ENCODE assay signal across 21 cellular contexts in genomic region chr22:41245917-41246499, GRCh38. TPM values are rescaled to one million over a fixed set of nuclear protein-coding genes. Genes with fewer than 3 reads are reported as not detected.
DNase-seq lines count a peak whose midpoint lies in the region; ATAC-seq and TF ChIP-seq lines count a peak whose summit lies in the region.
"Had no signal": no experiment of that assay in that cellular context is flagged by ENCODE, and none has a peak within 500 bp of the region (broad histone marks: within the 10 kb centered on the region; RNA-seq: fewer than 3 reads in every experiment).

No MANE protein-coding gene starts in this region.

- CTCF ChIA-PET in Caco-2 (lab: Charles Lee): interaction anchor here (1.0 kb wide), 1 partner anchor 8 kb away, joined by 6 read pairs; no protein-coding TSS in a partner anchor
- CTCF ChIA-PET in WTC11 (lab: Charles Lee): interaction anchor here (0.5 to 2.1 kb wide), 16 partner anchors 9 to 338 kb away, joined by 3 to 25 read pairs (median 3); partner anchors contain the start of genes ACO2 and PHF5A

- H3K4me1 Mint-ChIP-seq in Caco-2 (ENCODE audit: low read depth, unreplicated experiment) (no peaks in the 10 kb centered on the region), HFFc6 (ENCODE audit: low read depth) (peaks cover 12% of the 10 kb centered on the region), WTC11 (no peaks in the 10 kb centered on the region)
- H3K4me1 Mint-ChIP-seq: activated CD4-positive, alpha-beta memory T cell treated with anti-CD3 and anti-CD28 coated beads, Interleukin-2, amount 10 ng/mL, durations not matched to agents 7 days and 5 days; activated naive CD8-positive, alpha-beta T cell treated with anti-CD3 and anti-CD28 coated beads, Interleukin-2, amount 10 ng/mL, durations not matched to agents 7 days and 5 days had no signal

- ATAC-seq in WTC11: peak; percentile 84
- ATAC-seq in left ventricle myocardium superior: no peak

- no peaks in the 10 kb centered on the region for H3K9me3 Mint-ChIP-seq in Caco-2 (ENCODE audit: unreplicated experiment)
- H3K9me3 Mint-ChIP-seq in HFFc6: no peaks in the 10 kb centered on the region
- H3K9me3 Mint-ChIP-seq in WTC11: peaks cover 3% of the 10 kb centered on the region; the same call in 1 of the 2 replicates
- H3K9me3 Mint-ChIP-seq: activated CD4-positive, alpha-beta memory T cell treated with anti-CD3 and anti-CD28 coated beads, Interleukin-2, amount 10 ng/mL, durations not matched to agents 7 days and 5 days; activated naive CD8-positive, alpha-beta T cell treated with anti-CD3 and anti-CD28 coated beads, Interleukin-2, amount 10 ng/mL, durations not matched to agents 7 days and 5 days had no signal

- TSS peak; percentile 52 for BruUV-seq in Caco-2 (replicated peaks; lab: Mats Ljungman, UMichigan)

- TF ChIP-seq CTCF in Caco-2 (IDR thresholded peaks at IDR 0.05; ENCODE audit: insufficient read depth in 1 of 2, low read depth in 1 of 2, low read length in 1 of 2, severe bottlenecking in 1 of 2, unreplicated experiment in 1 of 2) (peak in 1 of 2 experiments; percentile 18), HFFc6 (IDR thresholded peaks at IDR 0.05) (peak; percentile 48; the same call in 1 of the 2 replicates), WTC11 (IDR thresholded peaks at IDR 0.05) (peak; percentile 35; the same call in 1 of the 2 replicates), prostate gland (IDR thresholded peaks at IDR 0.05) (no peak)

- intact Hi-C loops in Caco-2 (cut with micrococcal nuclease; ENCODE audit: unreplicated experiment) (no loop called here), left ventricle myocardium superior (cut with micrococcal nuclease) (no loop called here), prostate gland (cut with DNase I) (no loop called here)

- H3K36me3 ChIP-seq in Caco-2 (ENCODE audit: control insufficient read depth, insufficient read depth, low read length) (no peaks in the 10 kb centered on the region), prostate gland (peaks cover 9 to 15% of the 10 kb centered on the region in 2 donors)

- TF ChIP-seq POLR2A in prostate gland (IDR thresholded peaks at IDR 0.05): no peak

- H3K27me3 ChIP-seq in Caco-2 (replicated peaks; ENCODE audit: control insufficient read depth, insufficient read depth, low read length) (no peaks in the 10 kb centered on the region), prostate gland (replicated peaks; ENCODE audit: insufficient read depth) (no peaks in the 10 kb centered on the region)
- H3K27me3 ChIP-seq: testis had no signal

- H3K36me3 Mint-ChIP-seq in Caco-2 (ENCODE audit: insufficient read depth, unreplicated experiment): peaks cover 64% of the 10 kb centered on the region
- peaks cover 26% of the 10 kb centered on the region for H3K36me3 Mint-ChIP-seq in HFFc6 (ENCODE audit: low read depth)
- peaks cover 25% of the 10 kb centered on the region for H3K36me3 Mint-ChIP-seq in WTC11

- H3K4me3 ChIP-seq in Caco-2 (ENCODE audit: low read depth, low read length): no peak overlapping the region
- H3K4me3 ChIP-seq in prostate gland: no peak overlapping the region
- H3K4me3 ChIP-seq: testis had no signal

- H3K4me1 ChIP-seq in Caco-2 (no peaks in the 10 kb centered on the region), prostate gland (replicated peaks) (no peaks in the 10 kb centered on the region)
- H3K4me1 ChIP-seq: testis had no signal

- POLR2A ChIA-PET in Caco-2 (lab: Charles Lee): no interaction called here
- POLR2A ChIA-PET in WTC11 (lab: Charles Lee): interaction anchor here (0.5 to 0.9 kb wide), 2 partner anchors 14 to 20 kb away, joined by 3 read pairs; no protein-coding TSS in a partner anchor

- DNase-seq in Caco-2 (peak in 1 of 2 experiments; percentile 17), HFFc6 (no peak), WTC11 (ENCODE audit: low spot score) (peak; percentile 72), iPS-NIHi7 (ENCODE audit: extremely low spot score) (peak; percentile 82), left ventricle myocardium superior (no peak), NOMO-1 treated with dmso at 0.1 percent for 144 hours (lab: John Stamatoyannopoulos, UW; ENCODE audit: unreplicated experiment) (no peak), inferior parietal cortex (ENCODE audit: extremely low spot score) (no peak), prostate gland (ENCODE audit: low spot score) (no peak)
- DNase-seq: activated CD4-positive, alpha-beta memory T cell treated with anti-CD3 and anti-CD28 coated beads, Interleukin-2, amount 10 ng/mL, durations not matched to agents 7 days and 5 days; activated naive CD8-positive, alpha-beta T cell treated with anti-CD3 and anti-CD28 coated beads, Interleukin-2, amount 10 ng/mL, durations not matched to agents 7 days and 5 days; COR-L47; hippocampal formation; KG1; NCI-H1105 treated with DMSO at 0.1 percent for 48 hours; NCI-H2171; NCI-H748 treated with DMSO at 0.1 percent for 48 hours; small intestine; stimulated activated CD4-positive, alpha-beta T cell treated with anti-CD3 and anti-CD28 coated beads, Interleukin-4, amount 100 ng/mL, for 4 hours; stimulated activated CD8-positive, alpha-beta memory T cell treated with anti-CD3 and anti-CD28 coated beads, Interleukin-4, amount 100 ng/mL, for 48 hours; testis had no signal

- H3K9me3 ChIP-seq in Caco-2 (no peaks in the 10 kb centered on the region), prostate gland (no peaks in the 10 kb centered on the region)
- H3K9me3 ChIP-seq: testis had no signal

- H3K4me3 Mint-ChIP-seq in Caco-2 (ENCODE audit: unreplicated experiment) (no peak overlapping the region), HFFc6 (no peak overlapping the region), WTC11 (no peak overlapping the region)
- H3K4me3 Mint-ChIP-seq: activated CD4-positive, alpha-beta memory T cell treated with anti-CD3 and anti-CD28 coated beads, Interleukin-2, amount 10 ng/mL, durations not matched to agents 7 days and 5 days; activated naive CD8-positive, alpha-beta T cell treated with anti-CD3 and anti-CD28 coated beads, Interleukin-2, amount 10 ng/mL, durations not matched to agents 7 days and 5 days had no signal

- H3K27me3 Mint-ChIP-seq in Caco-2 (ENCODE audit: insufficient read depth, unreplicated experiment) (no peaks in the 10 kb centered on the region), HFFc6 (ENCODE audit: insufficient read depth) (peaks cover 11% of the 10 kb centered on the region), WTC11 (ENCODE audit: low read depth) (no peaks in the 10 kb centered on the region)
- H3K27me3 Mint-ChIP-seq: activated CD4-positive, alpha-beta memory T cell treated with anti-CD3 and anti-CD28 coated beads, Interleukin-2, amount 10 ng/mL, durations not matched to agents 7 days and 5 days; activated naive CD8-positive, alpha-beta T cell treated with anti-CD3 and anti-CD28 coated beads, Interleukin-2, amount 10 ng/mL, durations not matched to agents 7 days and 5 days had no signal

- H3K27ac Mint-ChIP-seq in Caco-2 (ENCODE audit: unreplicated experiment): no peak overlapping the region
- no peak overlapping the region for H3K27ac Mint-ChIP-seq in HFFc6
- no peak overlapping the region for H3K27ac Mint-ChIP-seq in WTC11
- H3K27ac Mint-ChIP-seq: activated CD4-positive, alpha-beta memory T cell treated with anti-CD3 and anti-CD28 coated beads, Interleukin-2, amount 10 ng/mL, durations not matched to agents 7 days and 5 days; activated naive CD8-positive, alpha-beta T cell treated with anti-CD3 and anti-CD28 coated beads, Interleukin-2, amount 10 ng/mL, durations not matched to agents 7 days and 5 days had no signal

- no peak overlapping the region for H3K27ac ChIP-seq in prostate gland
- H3K27ac ChIP-seq: testis had no signal

- 84% methylated on average over 19 of the region's 21 CpGs for WGBS in prostate gland

TF ChIP-seq in WTC11, 78 proteins besides CTCF, POLR2A, EP300 and RAD21 (continues in another document):
- no peak for TF ChIP-seq TCF7 (CRISPR knock-in tag; IDR thresholded peaks at IDR 0.05; ENCODE audit: low read depth)
- TF ChIP-seq ZNF423 (CRISPR knock-in tag; IDR thresholded peaks at IDR 0.05): no peak
- no peak for TF ChIP-seq ZNF416 (CRISPR knock-in tag; IDR thresholded peaks at IDR 0.05)
- TF ChIP-seq TEAD4 (CRISPR knock-in tag; IDR thresholded peaks at IDR 0.05): no peak
- TF ChIP-seq NFATC4 (CRISPR knock-in tag; IDR thresholded peaks at IDR 0.05): no peak
- TF ChIP-seq FOXP4 (CRISPR knock-in tag; IDR thresholded peaks at IDR 0.05): no peak
- no peak for TF ChIP-seq EMX1 (CRISPR knock-in tag; IDR thresholded peaks at IDR 0.05)

RNA-seq across cellular contexts. Expression of gene CHADL, which starts 5.3 kb away (rescaled TPM):
- total RNA-seq in Caco-2 (2022) (0.32 TPM in 1 of 2 replicates, not detected in the other), WTC11 (2021) (1.2 to 1.7 TPM (median 1.5 TPM) in 3 replicates), left ventricle myocardium superior (25.4 TPM), prostate gland (10 to 100 TPM in 1 of 2 donors, 1 to 10 TPM in 1; 8.2 to 19.0 TPM)
- under 1 TPM; 0.13 to 0.51 (median 0.45) TPM for total RNA-seq in HFFc6 (2021; fragmentation: NEBNext Ultra II Directional; extraction: Animal tissue kit (Norgen Biotek cat#: 25700))
- total RNA-seq: RPMI7951 had no signal

RNA-seq across cellular contexts. Expression of gene RANGAP1, which starts 40.0 kb away (rescaled TPM):
- total RNA-seq in Caco-2 (2022): 106 and 112 TPM in 2 replicates
- 100 to 1,000 TPM; 215 to 249 (median 227) TPM for total RNA-seq in HFFc6 (2021; fragmentation: NEBNext Ultra II Directional; extraction: Animal tissue kit (Norgen Biotek cat#: 25700))
- total RNA-seq in WTC11 (2021): 144 to 160 TPM (median 151 TPM) in 3 replicates
- 46.2 TPM for total RNA-seq in left ventricle myocardium superior
- total RNA-seq in prostate gland: 100 to 1,000 TPM in 1 of 2 donors, 10 to 100 TPM in 1; 47.8 to 127 TPM

RNA-seq across cellular contexts. Expression of gene L3MBTL2, which starts 40.9 kb away (rescaled TPM):
- 18.8 and 24.3 TPM in 2 replicates for total RNA-seq in Caco-2 (2022)
- 10 to 100 TPM; 21.1 to 27.4 (median 25.2) TPM for total RNA-seq in HFFc6 (2021; fragmentation: NEBNext Ultra II Directional; extraction: Animal tissue kit (Norgen Biotek cat#: 25700))
- total RNA-seq in WTC11 (2021): 25.2 to 28.0 TPM (median 25.6 TPM) in 3 replicates
- 18.2 TPM for total RNA-seq in left ventricle myocardium superior
- total RNA-seq in prostate gland: 10 to 100 TPM; 25.4 to 37.7 TPM

RNA-seq across cellular contexts. Expression of gene ZC3H7B, which starts 55.3 kb away (rescaled TPM):
- total RNA-seq in Caco-2 (2022) (55.0 and 60.6 TPM in 2 replicates), WTC11 (2021) (61.6 to 64.7 TPM (median 64.7 TPM) in 3 replicates), left ventricle myocardium superior (47.6 TPM), prostate gland (10 to 100 TPM; 56.7 to 79.1 TPM)
- total RNA-seq in HFFc6 (2021; fragmentation: NEBNext Ultra II Directional; extraction: Animal tissue kit (Norgen Biotek cat#: 25700)): 100 to 1,000 TPM; 108 to 137 (median 130) TPM

Comparison
In these comparisons a context has a peak if more than half of its experiments do, and no peak if none do; other contexts are left out.
1. DNase-seq: peak in WTC11 (single experiment) and iPS-NIHi7 (single experiment); none in HFFc6 (single experiment), left ventricle myocardium superior (single experiment), NOMO-1 treated with dmso at 0.1 percent for 144 hours (single experiment), inferior parietal cortex (single experiment) and prostate gland (single experiment).
2. CTCF ChIP-seq: peak in HFFc6 (single experiment) and WTC11 (single experiment); none in prostate gland (0 of 4).